In the genomic region with DNA sequence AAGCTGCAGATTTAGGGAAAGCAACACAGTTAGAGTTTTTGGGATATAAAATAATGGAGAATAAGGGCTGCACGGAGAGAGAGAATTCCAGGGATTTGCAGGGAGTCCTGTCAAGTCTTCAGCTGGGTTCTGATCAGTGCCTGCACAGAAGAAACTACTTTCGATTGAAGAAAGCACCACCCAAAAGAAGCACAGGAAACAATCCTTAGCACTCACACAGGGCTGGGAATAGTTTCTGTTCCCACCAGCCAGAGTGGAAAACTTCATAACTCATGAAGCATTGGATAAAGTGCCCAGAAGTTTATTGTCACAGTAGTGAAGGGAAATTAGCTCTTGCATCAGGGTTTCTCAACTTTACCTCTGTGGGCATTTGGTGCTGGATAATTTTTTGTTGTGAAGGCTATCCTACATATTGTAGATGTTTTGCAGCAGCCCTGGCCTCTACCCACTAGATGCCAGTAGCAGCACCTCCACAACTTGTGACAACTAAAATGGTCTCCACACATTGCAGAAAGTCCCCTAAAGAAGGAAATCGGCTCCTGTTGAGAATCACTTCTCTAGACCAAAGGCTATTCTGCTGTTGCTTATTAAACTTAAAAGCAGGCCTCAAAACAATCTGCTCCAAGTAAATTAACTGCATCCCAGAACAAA, we compare ENCODE assay signal across 1 cellular context.
TF ChIP-seq lines count a peak whose summit lies in the region.

No MANE protein-coding gene starts in this region.

TF ChIP-seq in GM12878, 131 proteins besides CTCF, POLR2A, EP300 and RAD21:
- TF ChIP-seq, protein P1, sequence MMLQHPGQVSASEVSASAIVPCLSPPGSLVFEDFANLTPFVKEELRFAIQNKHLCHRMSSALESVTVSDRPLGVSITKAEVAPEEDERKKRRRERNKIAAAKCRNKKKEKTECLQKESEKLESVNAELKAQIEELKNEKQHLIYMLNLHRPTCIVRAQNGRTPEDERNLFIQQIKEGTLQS (IDR thresholded peaks at IDR 0.05; ENCODE audit: borderline replicate concordance, extremely low read depth, low read depth, low read length): no peak
- TF ChIP-seq, protein P2, sequence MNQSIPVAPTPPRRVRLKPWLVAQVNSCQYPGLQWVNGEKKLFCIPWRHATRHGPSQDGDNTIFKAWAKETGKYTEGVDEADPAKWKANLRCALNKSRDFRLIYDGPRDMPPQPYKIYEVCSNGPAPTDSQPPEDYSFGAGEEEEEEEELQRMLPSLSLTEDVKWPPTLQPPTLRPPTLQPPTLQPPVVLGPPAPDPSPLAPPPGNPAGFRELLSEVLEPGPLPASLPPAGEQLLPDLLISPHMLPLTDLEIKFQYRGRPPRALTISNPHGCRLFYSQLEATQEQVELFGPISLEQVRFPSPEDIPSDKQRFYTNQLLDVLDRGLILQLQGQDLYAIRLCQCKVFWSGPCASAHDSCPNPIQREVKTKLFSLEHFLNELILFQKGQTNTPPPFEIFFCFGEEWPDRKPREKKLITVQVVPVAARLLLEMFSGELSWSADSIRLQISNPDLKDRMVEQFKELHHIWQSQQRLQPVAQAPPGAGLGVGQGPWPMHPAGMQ (IDR thresholded peaks at IDR 0.05; ENCODE audit: borderline replicate concordance): no peak
- TF ChIP-seq DPF2 (IDR thresholded peaks at IDR 0.05): no peak
- no peak for TF ChIP-seq STAT3 (IDR thresholded peaks at IDR 0.05; ENCODE audit: low read depth, low read length)
- TF ChIP-seq, protein P3, sequence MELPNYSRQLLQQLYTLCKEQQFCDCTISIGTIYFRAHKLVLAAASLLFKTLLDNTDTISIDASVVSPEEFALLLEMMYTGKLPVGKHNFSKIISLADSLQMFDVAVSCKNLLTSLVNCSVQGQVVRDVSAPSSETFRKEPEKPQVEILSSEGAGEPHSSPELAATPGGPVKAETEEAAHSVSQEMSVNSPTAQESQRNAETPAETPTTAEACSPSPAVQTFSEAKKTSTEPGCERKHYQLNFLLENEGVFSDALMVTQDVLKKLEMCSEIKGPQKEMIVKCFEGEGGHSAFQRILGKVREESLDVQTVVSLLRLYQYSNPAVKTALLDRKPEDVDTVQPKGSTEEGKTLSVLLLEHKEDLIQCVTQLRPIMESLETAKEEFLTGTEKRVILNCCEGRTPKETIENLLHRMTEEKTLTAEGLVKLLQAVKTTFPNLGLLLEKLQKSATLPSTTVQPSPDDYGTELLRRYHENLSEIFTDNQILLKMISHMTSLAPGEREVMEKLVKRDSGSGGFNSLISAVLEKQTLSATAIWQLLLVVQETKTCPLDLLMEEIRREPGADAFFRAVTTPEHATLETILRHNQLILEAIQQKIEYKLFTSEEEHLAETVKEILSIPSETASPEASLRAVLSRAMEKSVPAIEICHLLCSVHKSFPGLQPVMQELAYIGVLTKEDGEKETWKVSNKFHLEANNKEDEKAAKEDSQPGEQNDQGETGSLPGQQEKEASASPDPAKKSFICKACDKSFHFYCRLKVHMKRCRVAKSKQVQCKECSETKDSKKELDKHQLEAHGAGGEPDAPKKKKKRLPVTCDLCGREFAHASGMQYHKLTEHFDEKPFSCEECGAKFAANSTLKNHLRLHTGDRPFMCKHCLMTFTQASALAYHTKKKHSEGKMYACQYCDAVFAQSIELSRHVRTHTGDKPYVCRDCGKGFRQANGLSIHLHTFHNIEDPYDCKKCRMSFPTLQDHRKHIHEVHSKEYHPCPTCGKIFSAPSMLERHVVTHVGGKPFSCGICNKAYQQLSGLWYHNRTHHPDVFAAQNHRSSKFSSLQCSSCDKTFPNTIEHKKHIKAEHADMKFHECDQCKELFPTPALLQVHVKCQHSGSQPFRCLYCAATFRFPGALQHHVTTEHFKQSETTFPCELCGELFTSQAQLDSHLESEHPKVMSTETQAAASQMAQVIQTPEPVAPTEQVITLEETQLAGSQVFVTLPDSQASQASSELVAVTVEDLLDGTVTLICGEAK (IDR thresholded peaks at IDR 0.05; ENCODE audit: borderline replicate concordance): no peak
TF ChIP-seq in GM12878: peak in this region for 0.
